6 cellular contexts compared by ENCODE assay signal in the genomic region with DNA sequence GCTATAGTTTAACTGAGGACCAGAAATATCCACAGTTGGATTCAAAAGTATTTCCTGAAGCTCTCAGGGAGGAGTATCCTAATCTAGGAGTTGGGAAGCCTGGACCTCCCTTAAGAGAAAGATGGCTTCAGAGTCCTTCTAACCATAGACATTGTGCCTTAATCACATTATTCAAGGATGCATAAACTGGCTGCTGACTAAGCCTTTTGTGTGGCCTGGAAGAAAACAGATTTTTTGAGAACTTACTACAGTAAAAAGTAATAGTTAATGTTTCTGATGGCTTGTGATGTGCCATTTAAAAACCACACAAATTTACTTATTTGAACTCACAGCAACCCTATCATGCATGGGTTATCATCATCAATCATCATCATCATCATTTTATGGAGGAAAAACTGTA.
"Had no signal": no experiment of that assay in that cellular context is flagged by ENCODE, and none has a peak within 500 bp of the region (broad histone marks: within the 10 kb centered on the region; RNA-seq: fewer than 3 reads in every experiment).

No MANE protein-coding gene starts in this region.

- H3K4me2 ChIP-seq: KMS-11 had no signal

- DNase-seq: IMR-90, KBM-7, KG1 had no signal

- H3K9ac ChIP-seq: KMS-11 had no signal

- H3K27ac ChIP-seq: HL-60, KMS-11 had no signal

- FAIRE-seq: K562 had no signal

- H3K4me3 ChIP-seq: K562 had no signal

- ATAC-seq: K562 had no signal
